Comparison of ENCODE assay signal across 1 cellular context in genomic region chr12:116933101-116933500, GRCh38.
TF ChIP-seq lines count a peak whose summit lies in the region.

No MANE protein-coding gene starts in this region.

TF ChIP-seq in IMR-90, 13 proteins besides CTCF, POLR2A, EP300 and RAD21 (continued from another document):
- TF ChIP-seq SMC3 (IDR thresholded peaks at IDR 0.05; ENCODE audit: low read depth, low read length) (no peak), FOS (IDR thresholded peaks at IDR 0.05; ENCODE audit: low read depth, low read length) (no peak), NFE2L2 (IDR thresholded peaks at IDR 0.05; ENCODE audit: low read depth, low read length) (no peak)
